ENCODE assay signal across 1 cellular context in genomic region chr9:104863180-104863883, GRCh38.
A peak's percentile ranks its signal among the peaks of the same experiment; 100 is the strongest.
TF ChIP-seq lines count a peak whose summit lies in the region.

No MANE protein-coding gene starts in this region.

TF ChIP-seq in K562, 482 proteins besides CTCF, POLR2A, EP300 and RAD21 (continued from another document):
- TF ChIP-seq ZBTB34 (CRISPR knock-in tag; IDR thresholded peaks at IDR 0.05) (no peak), RHOXF2B (CRISPR knock-in tag; conservative IDR thresholded peaks at IDR 0.05) (no peak), FOXA3 (CRISPR knock-in tag; conservative IDR thresholded peaks at IDR 0.05 in 1 of 2, IDR thresholded peaks at IDR 0.05 in 1 of 2) (no peak), ZNF174 (CRISPR knock-in tag; IDR thresholded peaks at IDR 0.05) (no peak), ATF6 (CRISPR knock-in tag; IDR thresholded peaks at IDR 0.05) (no peak), TAF15 (IDR thresholded peaks at IDR 0.05; ENCODE audit: low read depth, low read length) (no peak), ZNF778 (CRISPR knock-in tag; IDR thresholded peaks at IDR 0.05) (no peak), ZFP30 (CRISPR knock-in tag; IDR thresholded peaks at IDR 0.05; ENCODE audit: borderline replicate concordance) (no peak), GTF3C2 (IDR thresholded peaks at IDR 0.05; ENCODE audit: borderline replicate concordance, extremely low read depth, insufficient read length) (no peak), RFX5 (IDR thresholded peaks at IDR 0.05; ENCODE audit: low read depth, low read length) (no peak), GTF2F1 (IDR thresholded peaks at IDR 0.05; ENCODE audit: low read depth, low read length) (no peak), DEAF1 (CRISPR knock-in tag; IDR thresholded peaks at IDR 0.05) (peak; percentile 67), STAT5B (CRISPR knock-in tag; IDR thresholded peaks at IDR 0.05) (no peak), BRD4 (IDR thresholded peaks at IDR 0.05) (no peak), XRCC5 (IDR thresholded peaks at IDR 0.05; ENCODE audit: low read depth, low read length) (0 out of 2 replicates have a peak, but pooled peaks have one; percentile 58), CHD1 (IDR thresholded peaks at IDR 0.05; ENCODE audit: low read length) (no peak), BCOR (IDR thresholded peaks at IDR 0.05) (no peak), KHSRP (IDR thresholded peaks at IDR 0.05) (no peak), ZNF449 (CRISPR knock-in tag; IDR thresholded peaks at IDR 0.05) (no peak), RNF2 (IDR thresholded peaks at IDR 0.05) (no peak), CAMTA2 (CRISPR knock-in tag; conservative IDR thresholded peaks at IDR 0.05) (no peak), RCOR1 (IDR thresholded peaks at IDR 0.05; ENCODE audit: borderline replicate concordance in 1 of 2, low read depth in 2 of 2, low read length in 2 of 2) (peak in 1 of 2 experiments; percentile 9; a peak in 1 of 4 replicates), CHAMP1 (IDR thresholded peaks at IDR 0.05) (no peak), EZH2 (IDR thresholded peaks at IDR 0.05; ENCODE audit: borderline replicate concordance, low read depth, low read length) (no peak), C11orf30 (IDR thresholded peaks at IDR 0.05; ENCODE audit: low read depth) (peak; percentile 75), IFI16 (CRISPR knock-in tag; IDR thresholded peaks at IDR 0.05) (no peak), BACH1 (tag; IDR thresholded peaks at IDR 0.05) (no peak), ZNF79 (CRISPR knock-in tag; IDR thresholded peaks at IDR 0.05; ENCODE audit: low read depth) (no peak), MAFF (IDR thresholded peaks at IDR 0.05; ENCODE audit: low read length) (peak; percentile 30; the same call in 1 of the 2 replicates), MIER1 (IDR thresholded peaks at IDR 0.05; ENCODE audit: low read depth) (no peak), FOXK2 (conservative IDR thresholded peaks at IDR 0.05 in 1 of 2, IDR thresholded peaks at IDR 0.05 in 1 of 2; ENCODE audit: low read depth in 2 of 2) (no peak), MAFG (tag; conservative IDR thresholded peaks at IDR 0.05) (peak; percentile 73), ZBTB33 (CRISPR knock-in tag; IDR thresholded peaks at IDR 0.05) (no peak), KDM5B (IDR thresholded peaks at IDR 0.05; ENCODE audit: insufficient replicate concordance, low read depth, low read length) (no peak), NFE2 (IDR thresholded peaks at IDR 0.05; ENCODE audit: low read depth) (peak; percentile 29; the same call in 1 of the 2 replicates), KAT7 (CRISPR knock-in tag; IDR thresholded peaks at IDR 0.05; ENCODE audit: borderline replicate concordance) (no peak), TFE3 (CRISPR knock-in tag; IDR thresholded peaks at IDR 0.05) (no peak), COPS2 (conservative IDR thresholded peaks at IDR 0.05) (no peak), MYC (IDR thresholded peaks at IDR 0.05; ENCODE audit: low read depth, low read length) (peak; percentile 56), MYC (CRISPR knock-in tag; IDR thresholded peaks at IDR 0.05; ENCODE audit: borderline replicate concordance, low read depth) (no peak), MAZ (CRISPR knock-in tag; conservative IDR thresholded peaks at IDR 0.05 in 1 of 2, IDR thresholded peaks at IDR 0.05 in 1 of 2) (no peak), RUNX1 (IDR thresholded peaks at IDR 0.05; ENCODE audit: low read depth) (no peak), BCL6 (CRISPR knock-in tag; IDR thresholded peaks at IDR 0.05) (no peak), HEY1 (CRISPR knock-in tag; IDR thresholded peaks at IDR 0.05; ENCODE audit: borderline replicate concordance) (no peak), DPF2 (IDR thresholded peaks at IDR 0.05) (no peak), IRF1 (CRISPR knock-in tag; IDR thresholded peaks at IDR 0.05; ENCODE audit: borderline replicate concordance) (no peak), ZNF232 (CRISPR knock-in tag; IDR thresholded peaks at IDR 0.05) (no peak)
